16 cellular contexts compared by ENCODE assay signal in genomic region chr4:25113915-25114904, GRCh38. TPM values are rescaled to one million over a fixed set of nuclear protein-coding genes. Genes with fewer than 3 reads are reported as not detected.
DNase-seq lines count a peak whose midpoint lies in the region; ATAC-seq, FAIRE-seq and TF ChIP-seq lines count a peak whose summit lies in the region.
"Had no signal": no experiment of that assay in that cellular context is flagged by ENCODE, and none has a peak within 500 bp of the region (broad histone marks: within the 10 kb centered on the region; RNA-seq: fewer than 3 reads in every experiment).

No MANE protein-coding gene starts in this region.

- H3K79me1 ChIP-seq in H1 (ENCODE audit: low read depth, low read length), result no peaks in the 10 kb centered on the region

- WGBS in H1 (ENCODE audit: extremely low coverage in 1 of 2, insufficient coverage in 1 of 2, insufficient read length in 1 of 2, insufficient replicate concordance in 2 of 2, low coverage in 1 of 2, low lambda C conversion rate in 2 of 2, missing lambda C conversion rate in 1 of 2), 2 experiments, result 82% methylated on average over 13 of the region's 13 CpGs; no CpG with 5 or more reads in 1 of the 2 experiments

- no peaks in the 10 kb centered on the region for H3K4me1 Mint-ChIP-seq in CD8-positive, alpha-beta memory T cell
- no peaks in the 10 kb centered on the region for H3K4me1 Mint-ChIP-seq in activated CD8-positive, alpha-beta memory T cell treated with anti-CD3 and anti-CD28 coated beads, Interleukin-2, amount 10 ng/mL, durations not matched to agents 7 days and 5 days
- H3K4me1 Mint-ChIP-seq: activated naive CD8-positive, alpha-beta T cell treated with anti-CD3 and anti-CD28 coated beads, Interleukin-2, amount 10 ng/mL, durations not matched to agents 7 days and 5 days had no signal

- no peak for ATAC-seq in activated CD8-positive, alpha-beta memory T cell treated with anti-CD3 and anti-CD28 coated beads, Interleukin-2, amount 10 ng/mL, durations not matched to agents 7 days and 5 days
- no peak for ATAC-seq in GM19455 (IDR thresholded peaks at IDR 0.05; ENCODE audit: unreplicated experiment)
- ATAC-seq: left lobe of liver had no signal

- H4K20me1 ChIP-seq in H1 (replicated peaks in 1 of 2; ENCODE audit: control insufficient read depth in 1 of 2, insufficient read depth in 2 of 2, low read length in 2 of 2), result no peaks in the 10 kb centered on the region

- H3K4me3 ChIP-seq in MG63, result no peak overlapping the region
- H3K4me3 ChIP-seq in H1 (ENCODE audit: extremely low read depth in 1 of 4, insufficient read depth in 2 of 4, low read depth in 3 of 4, low read length in 4 of 4), result no peak overlapping the region
- no peak overlapping the region for H3K4me3 ChIP-seq in CD8-positive, alpha-beta memory T cell (ENCODE audit: low read length)

- no peak overlapping the region for H2AK5ac ChIP-seq in H1 (ENCODE audit: low read depth, low read length)

- H2BK120ac ChIP-seq in H1 (replicated peaks; ENCODE audit: low read depth, low read length), result no peak overlapping the region

- POLR2A ChIA-PET in H1 (lab: Charles Lee; ENCODE audit: partially characterized antibody), result no interaction called here
- POLR2A ChIA-PET in CD8-positive, alpha-beta memory T cell (lab: Charles Lee), result no interaction called here

- peaks cover 2 to 9% (median 3%) of the 10 kb centered on the region in 3 donors for H3K36me3 Mint-ChIP-seq in CD8-positive, alpha-beta memory T cell
- H3K36me3 Mint-ChIP-seq in activated CD8-positive, alpha-beta memory T cell treated with anti-CD3 and anti-CD28 coated beads, Interleukin-2, amount 10 ng/mL, durations not matched to agents 7 days and 5 days, result peaks cover 2% of the 10 kb centered on the region

- H3K27ac ChIP-seq in H1 (ENCODE audit: low read depth, low read length), result no peak overlapping the region
- no peak overlapping the region for H3K27ac ChIP-seq in CD8-positive, alpha-beta memory T cell (ENCODE audit: low read depth, low read length)

- H3K4me2 ChIP-seq in H1 (ENCODE audit: insufficient read depth in 1 of 2, low read depth in 2 of 2, low read length in 2 of 2), result no peak overlapping the region

- H2BK12ac ChIP-seq in H1 (ENCODE audit: low read depth, low read length), result no peak overlapping the region

- DNase-seq in EH (ENCODE audit: low read depth) (peak; percentile 65), MG63 (peak; percentile 46), H1 (ENCODE audit: low read depth in 1 of 2, low spot score in 2 of 2) (no peak), myocyte (ENCODE audit: low read depth) (peak; percentile 55), LoVo (ENCODE audit: low spot score) (no peak)
- DNase-seq in CD8-positive, alpha-beta memory T cell, result no peak
- no peak for DNase-seq in activated CD8-positive, alpha-beta memory T cell treated with anti-CD3 and anti-CD28 coated beads, Interleukin-2, amount 10 ng/mL, durations not matched to agents 7 days and 5 days
- DNase-seq: activated naive CD8-positive, alpha-beta T cell treated with anti-CD3 and anti-CD28 coated beads, Interleukin-2, amount 10 ng/mL, durations not matched to agents 7 days and 5 days; Calu3; NCI-H1105 treated with DMSO at 0.1 percent for 48 hours; NCI-H524 treated with DMSO at 0.1 percent for 48 hours had no signal

- H3K23ac ChIP-seq in H1 (ENCODE audit: insufficient read length), result no peak overlapping the region

- H3K4me1 ChIP-seq in H1 (replicated peaks in 1 of 4; ENCODE audit: control insufficient read depth in 3 of 4, insufficient read depth in 4 of 4, low read length in 3 of 4), result no peaks in the 10 kb centered on the region
- H3K4me1 ChIP-seq in CD8-positive, alpha-beta memory T cell (ENCODE audit: insufficient read depth, low read length), result no peaks in the 10 kb centered on the region

- no peak overlapping the region for H4K5ac ChIP-seq in H1 (ENCODE audit: insufficient read length, low read depth, low read length)

- H2BK15ac ChIP-seq in H1 (ENCODE audit: low read length), result no peak overlapping the region

- H3K9ac ChIP-seq in H1 (replicated peaks in 1 of 4; ENCODE audit: extremely low read depth in 1 of 4, low read depth in 3 of 4, low read length in 3 of 4), result no peak overlapping the region

- no peak overlapping the region for H2BK5ac ChIP-seq in H1 (ENCODE audit: low read depth, low read length)

- H3K27ac Mint-ChIP-seq in CD8-positive, alpha-beta memory T cell, result no peak overlapping the region
- no peak overlapping the region for H3K27ac Mint-ChIP-seq in activated CD8-positive, alpha-beta memory T cell treated with anti-CD3 and anti-CD28 coated beads, Interleukin-2, amount 10 ng/mL, durations not matched to agents 7 days and 5 days
- H3K27ac Mint-ChIP-seq: activated naive CD8-positive, alpha-beta T cell treated with anti-CD3 and anti-CD28 coated beads, Interleukin-2, amount 10 ng/mL, durations not matched to agents 7 days and 5 days; dendritic cell treated with granulocyte-macrophage colony-stimulating factor and Interleukin-4, amounts not matched to agents 40 ng/mL and 50 ng/mL, for 4 days had no signal

- no peaks in the 10 kb centered on the region for H3K23me2 ChIP-seq in H1 (ENCODE audit: low read depth, low read length)

- no peak for TF ChIP-seq POLR2A in H1 (IDR thresholded peaks at IDR 0.05; ENCODE audit: control extremely low read depth in 1 of 2, low read depth in 2 of 2, low read length in 2 of 2)

- no peak overlapping the region for H3K4me3 Mint-ChIP-seq in CD8-positive, alpha-beta memory T cell
- H3K4me3 Mint-ChIP-seq in activated CD8-positive, alpha-beta memory T cell treated with anti-CD3 and anti-CD28 coated beads, Interleukin-2, amount 10 ng/mL, durations not matched to agents 7 days and 5 days, result no peak overlapping the region
- H3K4me3 Mint-ChIP-seq: activated naive CD8-positive, alpha-beta T cell treated with anti-CD3 and anti-CD28 coated beads, Interleukin-2, amount 10 ng/mL, durations not matched to agents 7 days and 5 days; dendritic cell treated with granulocyte-macrophage colony-stimulating factor and Interleukin-4, amounts not matched to agents 40 ng/mL and 50 ng/mL, for 4 days; nephron had no signal

- CTCF ChIA-PET in H1 (lab: Charles Lee; ENCODE audit: partially characterized antibody), result interaction anchor here (0.6 to 1.4 kb wide), 3 partner anchors 8 to 80 kb away, joined by 3 read pairs; no protein-coding TSS in a partner anchor
- CTCF ChIA-PET in CD8-positive, alpha-beta memory T cell (lab: Charles Lee), result no interaction called here
- CTCF ChIA-PET in activated CD8-positive, alpha-beta memory T cell treated with anti-CD3 and anti-CD28 coated beads, Interleukin-2, amount 10 ng/mL, durations not matched to agents 7 days and 5 days (lab: Charles Lee), result no interaction called here

- TF ChIP-seq CTCF in H1 (IDR thresholded peaks at IDR 0.05; ENCODE audit: control extremely low read depth in 1 of 3, insufficient read depth in 1 of 3, low read depth in 1 of 3, low read length in 3 of 3), result no peak

- no peak overlapping the region for H4K8ac ChIP-seq in H1 (ENCODE audit: extremely low read depth, insufficient read depth, low read length)

- TF ChIP-seq EP300 in H1 (IDR thresholded peaks at IDR 0.05; ENCODE audit: borderline replicate concordance in 1 of 2, low read depth in 2 of 2, low read length in 2 of 2), result no peak

- H3K36me3 ChIP-seq in MG63, result no peaks in the 10 kb centered on the region
- no peaks in the 10 kb centered on the region for H3K36me3 ChIP-seq in H1 (ENCODE audit: control insufficient read depth in 2 of 4, insufficient read depth in 4 of 4, low read length in 3 of 4)
- H3K36me3 ChIP-seq in CD8-positive, alpha-beta memory T cell (ENCODE audit: insufficient read depth, low read length), result no peaks in the 10 kb centered on the region

- no peaks in the 10 kb centered on the region for H3K79me2 ChIP-seq in H1 (ENCODE audit: control insufficient read depth in 1 of 2, insufficient read depth in 2 of 2, low read length in 2 of 2)

- no peak overlapping the region for H3K14ac ChIP-seq in H1 (ENCODE audit: insufficient read length)

- H3K9me3 ChIP-seq in MG63 (no peaks in the 10 kb centered on the region), H1 (ENCODE audit: insufficient read depth in 2 of 2, low read depth in 1 of 2, low read length in 1 of 2) (no peaks in the 10 kb centered on the region)
- no peaks in the 10 kb centered on the region for H3K9me3 ChIP-seq in CD8-positive, alpha-beta memory T cell (ENCODE audit: low read length)

- H3K27me3 ChIP-seq in MG63 (no peaks in the 10 kb centered on the region), H1 (replicated peaks in 1 of 4; ENCODE audit: control insufficient read depth in 3 of 4, extremely low read depth in 1 of 4, insufficient read depth in 3 of 4, low read length in 3 of 4) (no peaks in the 10 kb centered on the region)
- H3K27me3 ChIP-seq in CD8-positive, alpha-beta memory T cell (ENCODE audit: insufficient read depth, low read length, poor library complexity, severe bottlenecking), result no peaks in the 10 kb centered on the region

- H4K91ac ChIP-seq in H1 (replicated peaks; ENCODE audit: insufficient read length, low read length), result no peak overlapping the region

- no peak overlapping the region for H2BK20ac ChIP-seq in H1 (ENCODE audit: low read length)

- H3K56ac ChIP-seq in H1 (replicated peaks; ENCODE audit: insufficient read length, low read depth, low read length), result no peak overlapping the region

- no peak for FAIRE-seq in H1 (lab: Jason Lieb, UNC)
- FAIRE-seq: TTC549 had no signal

- peaks cover 0 to 1% of the 10 kb centered on the region in 2 donors for H3K27me3 Mint-ChIP-seq in CD8-positive, alpha-beta memory T cell
- no peaks in the 10 kb centered on the region for H3K27me3 Mint-ChIP-seq in activated CD8-positive, alpha-beta memory T cell treated with anti-CD3 and anti-CD28 coated beads, Interleukin-2, amount 10 ng/mL, durations not matched to agents 7 days and 5 days
- H3K27me3 Mint-ChIP-seq: activated naive CD8-positive, alpha-beta T cell treated with anti-CD3 and anti-CD28 coated beads, Interleukin-2, amount 10 ng/mL, durations not matched to agents 7 days and 5 days had no signal

- H2AFZ ChIP-seq in H1 (ENCODE audit: low read length), result no peak overlapping the region

- H3K4ac ChIP-seq in H1 (replicated peaks; ENCODE audit: insufficient read length, low read depth, low read length), result no peak overlapping the region

- no peak overlapping the region for H3K18ac ChIP-seq in H1 (ENCODE audit: extremely low read depth, low read length)

- H3K9me3 Mint-ChIP-seq in CD8-positive, alpha-beta memory T cell, result no peaks in the 10 kb centered on the region
- no peaks in the 10 kb centered on the region for H3K9me3 Mint-ChIP-seq in activated CD8-positive, alpha-beta memory T cell treated with anti-CD3 and anti-CD28 coated beads, Interleukin-2, amount 10 ng/mL, durations not matched to agents 7 days and 5 days (ENCODE audit: low read depth)
- H3K9me3 Mint-ChIP-seq: activated naive CD8-positive, alpha-beta T cell treated with anti-CD3 and anti-CD28 coated beads, Interleukin-2, amount 10 ng/mL, durations not matched to agents 7 days and 5 days; dendritic cell treated with granulocyte-macrophage colony-stimulating factor and Interleukin-4, amounts not matched to agents 40 ng/mL and 50 ng/mL, for 4 days; nephron had no signal

- TF ChIP-seq RAD21 in H1 (IDR thresholded peaks at IDR 0.05 in 1 of 2, conservative IDR thresholded peaks at IDR 0.05 in 1 of 2; ENCODE audit: low read depth in 2 of 2, low read length in 2 of 2), result no peak

RNA-seq across cellular contexts. Expression of gene SEPSECS, which starts 46.0 kb away (rescaled TPM):
- 3.0 and 3.6 TPM in 2 replicates for total RNA-seq in MG63 (2014; rRNA removed; shearing (Covaris generic); ENCODE audit: low replicate concordance)
- 4.1 and 4.4 TPM in 2 replicates for total RNA-seq in H1 (2021; fragmentation: NEBNext Ultra II Directional; extraction: Animal tissue kit (Norgen Biotek cat#: 25700))
- polyA plus RNA-seq in H1 (2011; rRNA removed), result 1.1 and 1.9 TPM in 2 replicates
- 2.4 TPM for polyA plus RNA-seq in H1 (2011; cell fraction: cytosol; rRNA removed)
- polyA plus RNA-seq in H1 (2011; cell fraction: nucleus; rRNA removed), result 1.2 TPM
- 1.6 to 2.8 TPM (median 1.9 TPM) in 4 replicates for polyA plus RNA-seq in H1 (2012, experiment 1 of 2)
- polyA plus RNA-seq in H1 (2012, experiment 2 of 2), result 0.13 TPM
- polyA plus RNA-seq in H1 (2013, experiment 1 of 2), result 2.2 TPM
- 2.0 TPM for polyA plus RNA-seq in H1 (2013, experiment 2 of 2)
- 4.9 and 5.9 TPM in 2 replicates for polyA minus RNA-seq in H1 (2011; rRNA and poly(A)+ RNA removed)
- 7.7 TPM for polyA minus RNA-seq in H1 (2011; cell fraction: cytosol; rRNA and poly(A)+ RNA removed)
- polyA minus RNA-seq in H1 (2011; cell fraction: nucleus; rRNA and poly(A)+ RNA removed), result 9.7 TPM
- total RNA-seq in myocyte, result 5.3 and 6.0 TPM in 2 replicates
- 2.9 TPM for polyA plus RNA-seq in myocyte (2012)
- 10 to 100 TPM in 1 of 2 experiments, 1 to 10 TPM in 1; 8.6 to 10.0 TPM for total RNA-seq in CD8-positive, alpha-beta memory T cell
- polyA plus RNA-seq in CD8-positive, alpha-beta memory T cell, result 3.1 TPM
- total RNA-seq in activated CD8-positive, alpha-beta memory T cell treated with anti-CD3 and anti-CD28 coated beads, Interleukin-2, amount 10 ng/mL, durations not matched to agents 7 days and 5 days, result 10 to 100 TPM; 12.9 TPM

Comparison
In these comparisons a context has a peak if more than half of its experiments do, and no peak if none do; other contexts are left out.
1. DNase-seq: peak in EH (single experiment), MG63 (single experiment) and myocyte (single experiment); none in H1 (0 of 2), LoVo (single experiment), CD8-positive, alpha-beta memory T cell (0 of 5) and activated CD8-positive, alpha-beta memory T cell treated with anti-CD3 and anti-CD28 coated beads, Interleukin-2, amount 10 ng/mL, durations not matched to agents 7 days and 5 days (single experiment).